Comparison of ENCODE assay signal across 21 cellular contexts in the genomic region with DNA sequence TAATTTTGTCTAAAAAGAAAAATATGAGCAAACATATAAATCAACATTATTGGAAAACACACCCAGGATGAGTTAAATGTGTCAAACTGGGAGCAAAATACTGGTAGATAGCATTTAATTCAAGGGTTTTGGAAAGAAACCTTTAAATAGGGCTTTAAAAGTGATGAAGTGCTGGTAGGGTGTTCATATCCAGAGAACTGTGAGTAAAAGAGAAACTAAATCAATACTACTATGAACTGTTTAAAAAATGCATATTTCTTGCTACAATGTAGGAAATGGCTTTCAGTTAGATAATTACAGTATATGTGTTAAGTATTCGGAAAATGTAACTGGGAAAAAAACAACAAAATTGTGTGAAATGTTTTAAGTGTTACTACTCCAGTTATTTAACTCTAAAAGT.
DNase-seq lines count a peak whose midpoint lies in the region; ATAC-seq, FAIRE-seq and TF ChIP-seq lines count a peak whose summit lies in the region.
"Had no signal": no experiment of that assay in that cellular context is flagged by ENCODE, and none has a peak within 500 bp of the region (broad histone marks: within the 10 kb centered on the region; RNA-seq: fewer than 3 reads in every experiment).

No MANE protein-coding gene starts in this region.

- H3K9me3 Mint-ChIP-seq in activated CD4-positive, alpha-beta T cell treated with anti-CD3 and anti-CD28 coated beads for 36 hours (ENCODE audit: low read depth), result no peaks in the 10 kb centered on the region
- H3K9me3 Mint-ChIP-seq in activated CD4-positive, alpha-beta T cell treated with anti-CD3 and anti-CD28 coated beads, Interleukin-2, amount 10 ng/mL, durations not matched to agents 24 days and 14 days, result no peaks in the 10 kb centered on the region
- H3K9me3 Mint-ChIP-seq in nephron progenitor cell, result no peaks in the 10 kb centered on the region
- no peaks in the 10 kb centered on the region for H3K9me3 Mint-ChIP-seq in activated naive CD4-positive, alpha-beta T cell treated with anti-CD3 and anti-CD28 coated beads, Interleukin-2, amount 10 ng/mL, durations not matched to agents 7 days and 5 days

- peaks cover 12% of the 10 kb centered on the region for H3K4me1 Mint-ChIP-seq in activated CD4-positive, alpha-beta T cell treated with anti-CD3 and anti-CD28 coated beads for 36 hours
- peaks cover 8% of the 10 kb centered on the region for H3K4me1 Mint-ChIP-seq in activated CD4-positive, alpha-beta T cell treated with anti-CD3 and anti-CD28 coated beads, Interleukin-2, amount 10 ng/mL, durations not matched to agents 24 days and 14 days
- no peaks in the 10 kb centered on the region for H3K4me1 Mint-ChIP-seq in nephron progenitor cell
- H3K4me1 Mint-ChIP-seq in activated naive CD4-positive, alpha-beta T cell treated with anti-CD3 and anti-CD28 coated beads, Interleukin-2, amount 10 ng/mL, durations not matched to agents 7 days and 5 days, result no peaks in the 10 kb centered on the region
- H3K4me1 Mint-ChIP-seq: B cell had no signal

- CTCF ChIA-PET in activated CD4-positive, alpha-beta T cell treated with anti-CD3 and anti-CD28 coated beads for 36 hours (lab: Charles Lee), result no interaction called here
- CTCF ChIA-PET in activated naive CD4-positive, alpha-beta T cell treated with anti-CD3 and anti-CD28 coated beads, Interleukin-2, amount 10 ng/mL, durations not matched to agents 7 days and 5 days (lab: Charles Lee), result no interaction called here

- FAIRE-seq in GM18507 (lab: Jason Lieb, UNC), result peak; percentile 29
- FAIRE-seq: GM12891 had no signal

- H3K9me3 ChIP-seq in MG63, result no peaks in the 10 kb centered on the region
- no peaks in the 10 kb centered on the region for H3K9me3 ChIP-seq in prostate gland

- H3K27ac Mint-ChIP-seq in activated CD4-positive, alpha-beta T cell treated with anti-CD3 and anti-CD28 coated beads for 36 hours, result no peak overlapping the region
- no peak overlapping the region for H3K27ac Mint-ChIP-seq in activated CD4-positive, alpha-beta T cell treated with anti-CD3 and anti-CD28 coated beads, Interleukin-2, amount 10 ng/mL, durations not matched to agents 24 days and 14 days
- H3K27ac Mint-ChIP-seq in nephron progenitor cell, result peak overlapping the region; percentile 52
- H3K27ac Mint-ChIP-seq in activated naive CD4-positive, alpha-beta T cell treated with anti-CD3 and anti-CD28 coated beads, Interleukin-2, amount 10 ng/mL, durations not matched to agents 7 days and 5 days, result no peak overlapping the region
- H3K27ac Mint-ChIP-seq: B cell had no signal

- no peak overlapping the region for H3K4me3 Mint-ChIP-seq in activated CD4-positive, alpha-beta T cell treated with anti-CD3 and anti-CD28 coated beads for 36 hours
- no peak overlapping the region for H3K4me3 Mint-ChIP-seq in activated CD4-positive, alpha-beta T cell treated with anti-CD3 and anti-CD28 coated beads, Interleukin-2, amount 10 ng/mL, durations not matched to agents 24 days and 14 days
- H3K4me3 Mint-ChIP-seq in nephron progenitor cell, result no peak overlapping the region
- H3K4me3 Mint-ChIP-seq in activated naive CD4-positive, alpha-beta T cell treated with anti-CD3 and anti-CD28 coated beads, Interleukin-2, amount 10 ng/mL, durations not matched to agents 7 days and 5 days, result no peak overlapping the region
- H3K4me3 Mint-ChIP-seq: B cell had no signal

- TF ChIP-seq CTCF in nephron progenitor cell (IDR thresholded peaks at IDR 0.05), result no peak
- no peak for TF ChIP-seq CTCF in prostate gland (IDR thresholded peaks at IDR 0.05)

- DNase-seq in activated CD4-positive, alpha-beta T cell treated with anti-CD3 and anti-CD28 coated beads for 36 hours, result no peak
- DNase-seq in activated CD4-positive, alpha-beta T cell treated with anti-CD3 and anti-CD28 coated beads, Interleukin-2, amount 10 ng/mL, durations not matched to agents 24 days and 14 days, result no peak
- no peak for DNase-seq in GM18507 (ENCODE audit: extremely low spot score, insufficient read length, low read depth)
- DNase-seq in nephron progenitor cell, result no peak
- DNase-seq in MG63, result no peak
- no peak for DNase-seq in activated naive CD4-positive, alpha-beta T cell treated with anti-CD3 and anti-CD28 coated beads, Interleukin-2, amount 10 ng/mL, durations not matched to agents 7 days and 5 days
- no peak for DNase-seq in prostate gland (ENCODE audit: low spot score)
- DNase-seq: DMS 273 treated with DMSO at 0.1 percent for 48 hours, GDM1, GM23248, HCEC 1CT, NCI-H1417 treated with DMSO at 0.1 percent for 48 hours, NCI-H187 treated with DMSO at 0.1 percent for 48 hours, NCI-H2227 treated with DMSO at 0.1 percent for 48 hours, NCI-H524, PC-9 had no signal

- no peaks in the 10 kb centered on the region for H3K27me3 Mint-ChIP-seq in activated CD4-positive, alpha-beta T cell treated with anti-CD3 and anti-CD28 coated beads for 36 hours
- H3K27me3 Mint-ChIP-seq in activated CD4-positive, alpha-beta T cell treated with anti-CD3 and anti-CD28 coated beads, Interleukin-2, amount 10 ng/mL, durations not matched to agents 24 days and 14 days, result no peaks in the 10 kb centered on the region
- H3K27me3 Mint-ChIP-seq in nephron progenitor cell (ENCODE audit: low read depth, poor library complexity), result no peaks in the 10 kb centered on the region
- H3K27me3 Mint-ChIP-seq in activated naive CD4-positive, alpha-beta T cell treated with anti-CD3 and anti-CD28 coated beads, Interleukin-2, amount 10 ng/mL, durations not matched to agents 7 days and 5 days, result no peaks in the 10 kb centered on the region
- H3K27me3 Mint-ChIP-seq: B cell had no signal

- intact Hi-C loops in activated CD4-positive, alpha-beta T cell treated with anti-CD3 and anti-CD28 coated beads for 36 hours (cut with DNase I, micrococcal nuclease), result no loop called here
- intact Hi-C loops in activated CD4-positive, alpha-beta T cell treated with anti-CD3 and anti-CD28 coated beads, Interleukin-2, amount 10 ng/mL, durations not matched to agents 24 days and 14 days (cut with micrococcal nuclease), result no loop called here
- intact Hi-C loops in prostate gland (cut with DNase I), result no loop called here

- H3K4me3 ChIP-seq in MG63, result no peak overlapping the region
- no peak overlapping the region for H3K4me3 ChIP-seq in prostate gland
- H3K4me3 ChIP-seq: GM23248, PC-9 had no signal

- H3K36me3 ChIP-seq in MG63, result no peaks in the 10 kb centered on the region
- H3K36me3 ChIP-seq in prostate gland, result no peaks in the 10 kb centered on the region

- H3K27me3 ChIP-seq in MG63, result no peaks in the 10 kb centered on the region
- no peaks in the 10 kb centered on the region for H3K27me3 ChIP-seq in prostate gland (replicated peaks; ENCODE audit: insufficient read depth)

- peak; percentile 73 for ATAC-seq in activated CD4-positive, alpha-beta T cell treated with anti-CD3 and anti-CD28 coated beads for 36 hours
- ATAC-seq in HG03565 (IDR thresholded peaks at IDR 0.05; ENCODE audit: unreplicated experiment), result peak; percentile 52

- POLR2A ChIA-PET in activated CD4-positive, alpha-beta T cell treated with anti-CD3 and anti-CD28 coated beads for 36 hours (lab: Charles Lee), result no interaction called here

- H3K27ac ChIP-seq in prostate gland, result no peak overlapping the region
- H3K27ac ChIP-seq: 22Rv1, GM23248, HL-60, PC-9 had no signal

- H3K4me1 ChIP-seq in prostate gland (replicated peaks), result no peaks in the 10 kb centered on the region

- 83% methylated on average over 1 of the region's 1 CpG for WGBS in prostate gland

- no peak for TF ChIP-seq POLR2A in prostate gland (IDR thresholded peaks at IDR 0.05)

- peaks cover 9% of the 10 kb centered on the region for H3K36me3 Mint-ChIP-seq in activated CD4-positive, alpha-beta T cell treated with anti-CD3 and anti-CD28 coated beads for 36 hours (ENCODE audit: low read depth)
- peaks cover 23% of the 10 kb centered on the region for H3K36me3 Mint-ChIP-seq in activated CD4-positive, alpha-beta T cell treated with anti-CD3 and anti-CD28 coated beads, Interleukin-2, amount 10 ng/mL, durations not matched to agents 24 days and 14 days (ENCODE audit: low read depth)
- peaks cover 33% of the 10 kb centered on the region for H3K36me3 Mint-ChIP-seq in nephron progenitor cell (ENCODE audit: low read depth)
- peaks cover 27% of the 10 kb centered on the region for H3K36me3 Mint-ChIP-seq in activated naive CD4-positive, alpha-beta T cell treated with anti-CD3 and anti-CD28 coated beads, Interleukin-2, amount 10 ng/mL, durations not matched to agents 7 days and 5 days
